19 cellular contexts compared by ENCODE assay signal in genomic region chr1:44421374-44422028, GRCh38. TPM values are rescaled to one million over a fixed set of nuclear protein-coding genes. Genes with fewer than 3 reads are reported as not detected.
DNase-seq lines count a peak whose midpoint lies in the region; FAIRE-seq and TF ChIP-seq lines count a peak whose summit lies in the region.
"Had no signal": no experiment of that assay in that cellular context is flagged by ENCODE, and none has a peak within 500 bp of the region (broad histone marks: within the 10 kb centered on the region; RNA-seq: fewer than 3 reads in every experiment).

No MANE protein-coding gene starts in this region.

- H3K27me3 ChIP-seq in bronchial epithelial cell (ENCODE audit: control insufficient read depth, insufficient read depth, low read length): peaks cover 17% of the 10 kb centered on the region
- H3K27me3 ChIP-seq in parathyroid adenoma (ENCODE audit: control insufficient read depth, insufficient read depth, low read length): peaks cover 5% of the 10 kb centered on the region
- peaks cover 12 to 36% of the 10 kb centered on the region in 2 donors for H3K27me3 ChIP-seq in uterus

- H3K79me2 ChIP-seq in parathyroid adenoma: no peaks in the 10 kb centered on the region
- H3K79me2 ChIP-seq: hepatocyte had no signal

- no peaks in the 10 kb centered on the region for H3K4me1 ChIP-seq in parathyroid adenoma
- peaks cover 0 to 8% of the 10 kb centered on the region in 2 donors for H3K4me1 ChIP-seq in uterus
- H3K4me1 ChIP-seq: breast epithelium had no signal

- H2AFZ ChIP-seq in parathyroid adenoma: no peak overlapping the region
- H2AFZ ChIP-seq: hepatocyte had no signal

- TF ChIP-seq CTCF in bronchial epithelial cell (IDR thresholded peaks at IDR 0.05; ENCODE audit: insufficient read depth, low read length, severe bottlenecking) (no peak), parathyroid adenoma (IDR thresholded peaks at IDR 0.05) (no peak), uterus (IDR thresholded peaks at IDR 0.05) (no peak)

- no peak for TF ChIP-seq POLR2A in uterus (IDR thresholded peaks at IDR 0.05)

- intact Hi-C loops in uterus (cut with DNase I; ENCODE audit: low total_unique reads): no loop called here

- H3K36me3 ChIP-seq in bronchial epithelial cell (ENCODE audit: control insufficient read depth, insufficient read depth, low read length) (no peaks in the 10 kb centered on the region), parathyroid adenoma (ENCODE audit: control insufficient read depth, insufficient read depth, low read length) (no peaks in the 10 kb centered on the region), uterus (no peaks in the 10 kb centered on the region)
- H3K36me3 ChIP-seq: breast epithelium, thoracic aorta had no signal

- no peak overlapping the region for H3K9ac ChIP-seq in parathyroid adenoma

- no peak for FAIRE-seq in bronchial epithelial cell (lab: Jason Lieb, UNC)
- FAIRE-seq: RCC 7860 had no signal

- H3K4me2 ChIP-seq in parathyroid adenoma (ENCODE audit: low read length): no peak overlapping the region
- H3K4me2 ChIP-seq: hepatocyte had no signal

- peak; percentile 64 for DNase-seq in DMS 273 (lab: John Stamatoyannopoulos, UW; ENCODE audit: unreplicated experiment)
- DNase-seq in DMS 273 treated with DMSO at 0.1 percent for 48 hours (lab: John Stamatoyannopoulos, UW): no peak
- peak; percentile 10 for DNase-seq in LHCN-M2 (ENCODE audit: low read depth)
- peak; percentile 58 for DNase-seq in bronchial epithelial cell (ENCODE audit: low read depth)
- no peak for DNase-seq in islet precursor cell
- no peak for DNase-seq in activated effector memory CD4-positive, alpha-beta T cell treated with anti-CD3 and anti-CD28 coated beads, Interleukin-2, amount 50 U/mL, for 16 hours
- DNase-seq in uterus: no peak
- DNase-seq: activated CD4-positive, alpha-beta memory T cell treated with anti-CD3 and anti-CD28 coated beads for 36 hours; activated T-cell treated with anti-CD3 and anti-CD28 coated beads, Interleukin-2, amount 50 U/mL, for 48 hours; NCI-H1436 treated with DMSO at 0.1 percent for 48 hours; NCI-H774; stimulated activated CD4-positive, alpha-beta T cell treated with anti-CD3 and anti-CD28 coated beads, Interleukin-4, amount 100 ng/mL, for 24 hours; stimulated activated CD8-positive, alpha-beta memory T cell treated with anti-CD3 and anti-CD28 coated beads, Interleukin-4, amount 100 ng/mL, for 48 hours had no signal

- H3K27ac ChIP-seq in parathyroid adenoma (peak overlapping the region; percentile 19), uterus (no peak overlapping the region)
- H3K27ac ChIP-seq: 22Rv1, breast epithelium, hepatocyte, thoracic aorta had no signal

- H3K9me3 ChIP-seq in parathyroid adenoma (ENCODE audit: control insufficient read depth, low read length) (no peaks in the 10 kb centered on the region), uterus (no peaks in the 10 kb centered on the region)
- H3K9me3 ChIP-seq: breast epithelium, thoracic aorta had no signal

- H3K4me3 ChIP-seq in bronchial epithelial cell (ENCODE audit: low read depth, low read length): no peak overlapping the region
- H3K4me3 ChIP-seq in parathyroid adenoma (ENCODE audit: low read depth, low read length): no peak overlapping the region
- no peak overlapping the region for H3K4me3 ChIP-seq in uterus
- H3K4me3 ChIP-seq: breast epithelium, hepatocyte, thoracic aorta had no signal

RNA-seq across cellular contexts. Expression of gene RNF220, which starts 16.4 kb away (rescaled TPM):
- total RNA-seq in LHCN-M2 (2014; rRNA removed) (124 and 143 TPM in 2 replicates), bronchial epithelial cell (80.6 and 94.5 TPM in 2 replicates), uterus (10 to 100 TPM; 22.0 to 94.3 (median 49.4) TPM)
- polyA plus RNA-seq in LHCN-M2 (2012): 65.2 TPM

Comparison
In these comparisons a context has a peak if more than half of its experiments do, and no peak if none do; other contexts are left out.
1. DNase-seq: peak in DMS 273 (single experiment), LHCN-M2 (single experiment) and bronchial epithelial cell (single experiment); none in DMS 273 treated with DMSO at 0.1 percent for 48 hours (single experiment), islet precursor cell (single experiment), activated effector memory CD4-positive, alpha-beta T cell treated with anti-CD3 and anti-CD28 coated beads, Interleukin-2, amount 50 U/mL, for 16 hours (single experiment) and uterus (0 of 2).